8 cellular contexts compared by ENCODE assay signal in genomic region chr9:129036923-129037766, GRCh38. TPM values are rescaled to one million over a fixed set of nuclear protein-coding genes. Genes with fewer than 3 reads are reported as not detected.
DNase-seq lines count a peak whose midpoint lies in the region; ATAC-seq and TF ChIP-seq lines count a peak whose summit lies in the region.

No MANE protein-coding gene starts in this region.

- peaks cover 22% of the 10 kb centered on the region for H3K4me1 Mint-ChIP-seq in activated T-helper 2 cell treated with anti-CD3 and anti-CD28 coated beads, Interferon-gamma antibody, Interleukin-2, Interleukin-4, amounts not matched to agents 10 μg/mL and 5 μg/mL and 100 μg/mL, durations not matched to agents 14 hours and 24 hours and 36 hours (ENCODE audit: low read depth)

- H3K9me3 ChIP-seq in smooth muscle cell (replicated peaks; ENCODE audit: low read depth), result no peaks in the 10 kb centered on the region

- peaks cover 27% of the 10 kb centered on the region for H3K79me2 ChIP-seq in smooth muscle cell (ENCODE audit: low read depth)

- peak overlapping the region; percentile 54 for H3K27ac Mint-ChIP-seq in activated T-helper 2 cell treated with anti-CD3 and anti-CD28 coated beads, Interferon-gamma antibody, Interleukin-2, Interleukin-4, amounts not matched to agents 10 μg/mL and 5 μg/mL and 100 μg/mL, durations not matched to agents 14 hours and 24 hours and 36 hours

- H3K4me1 ChIP-seq in smooth muscle cell (ENCODE audit: low read depth), result peaks cover 8% of the 10 kb centered on the region

- ATAC-seq in HG02852 (IDR thresholded peaks at IDR 0.05; ENCODE audit: unreplicated experiment), result peak; percentile 1

- peak overlapping the region; percentile 95 for H3K4me2 ChIP-seq in smooth muscle cell

- H3K27me3 ChIP-seq in smooth muscle cell (ENCODE audit: low read depth), result no peaks in the 10 kb centered on the region

- no peaks in the 10 kb centered on the region for H3K9me3 Mint-ChIP-seq in activated T-helper 2 cell treated with anti-CD3 and anti-CD28 coated beads, Interferon-gamma antibody, Interleukin-2, Interleukin-4, amounts not matched to agents 10 μg/mL and 5 μg/mL and 100 μg/mL, durations not matched to agents 14 hours and 24 hours and 36 hours

- peak overlapping the region; percentile 68 for H2AFZ ChIP-seq in smooth muscle cell (ENCODE audit: low read depth)

- H3F3A ChIP-seq in smooth muscle cell (ENCODE audit: low read depth), result no peaks in the 10 kb centered on the region

- intact Hi-C loops in activated T-helper 2 cell treated with anti-CD3 and anti-CD28 coated beads, Interferon-gamma antibody, Interleukin-2, Interleukin-4, amounts not matched to agents 10 μg/mL and 5 μg/mL and 100 μg/mL, durations not matched to agents 14 hours and 24 hours and 36 hours (cut with micrococcal nuclease), result loop anchor here (1.0 to 2.0 kb wide), 4 partner anchors 9 to 156 kb away; partner anchors contain the start of genes DOLK, DOLPP1, KYAT1 and NUP188

- H4K20me1 ChIP-seq in smooth muscle cell (ENCODE audit: low read depth), result no peaks in the 10 kb centered on the region

- no peaks in the 10 kb centered on the region for H3K27me3 Mint-ChIP-seq in activated T-helper 2 cell treated with anti-CD3 and anti-CD28 coated beads, Interferon-gamma antibody, Interleukin-2, Interleukin-4, amounts not matched to agents 10 μg/mL and 5 μg/mL and 100 μg/mL, durations not matched to agents 14 hours and 24 hours and 36 hours (ENCODE audit: low read depth)

- peak overlapping the region; percentile 94 for H3K4me3 Mint-ChIP-seq in activated T-helper 2 cell treated with anti-CD3 and anti-CD28 coated beads, Interferon-gamma antibody, Interleukin-2, Interleukin-4, amounts not matched to agents 10 μg/mL and 5 μg/mL and 100 μg/mL, durations not matched to agents 14 hours and 24 hours and 36 hours (ENCODE audit: low read depth)

- H3K36me3 ChIP-seq in smooth muscle cell (ENCODE audit: low read depth), result no peaks in the 10 kb centered on the region

- H3K9ac ChIP-seq in smooth muscle cell (ENCODE audit: low read depth), result peak overlapping the region; percentile 72

- DNase-seq in activated T-helper 2 cell treated with anti-CD3 and anti-CD28 coated beads, Interferon-gamma antibody, Interleukin-2, Interleukin-4, amounts not matched to agents 10 μg/mL and 5 μg/mL and 100 μg/mL, durations not matched to agents 14 hours and 24 hours and 36 hours (ENCODE audit: low spot score), result no peak
- DNase-seq in smooth muscle cell (lab: John Stamatoyannopoulos, UW; ENCODE audit: unreplicated experiment), result no peak
- DNase-seq in NCI-H2081 treated with DMSO at 0.1 percent for 48 hours (lab: John Stamatoyannopoulos, UW), result no peak
- DNase-seq in SIG-M5 (lab: John Stamatoyannopoulos, UW), result no peak
- DNase-seq in NCI-H2196 (lab: John Stamatoyannopoulos, UW; ENCODE audit: unreplicated experiment), result no peak
- no peak for DNase-seq in NCI-H1092 treated with DMSO at 0.1 percent for 48 hours (lab: John Stamatoyannopoulos, UW)

- peaks cover 14% of the 10 kb centered on the region for H3K36me3 Mint-ChIP-seq in activated T-helper 2 cell treated with anti-CD3 and anti-CD28 coated beads, Interferon-gamma antibody, Interleukin-2, Interleukin-4, amounts not matched to agents 10 μg/mL and 5 μg/mL and 100 μg/mL, durations not matched to agents 14 hours and 24 hours and 36 hours (ENCODE audit: low read depth)

- 20% methylated on average over 30 of the region's 32 CpGs for WGBS in smooth muscle cell (ENCODE audit: low lambda C conversion rate)

- TF ChIP-seq CTCF in smooth muscle cell (IDR thresholded peaks at IDR 0.05; ENCODE audit: borderline replicate concordance, insufficient read depth, poor library complexity, severe bottlenecking), result no peak

- no peak overlapping the region for H3K27ac ChIP-seq in smooth muscle cell (ENCODE audit: low read depth)

- H3K4me3 ChIP-seq in iPS-11a (ENCODE audit: low read depth, low read length) (peak overlapping the region; percentile 68), smooth muscle cell (peak overlapping the region; percentile 95)

RNA-seq across cellular contexts. Expression of gene MIGA2, which starts 0.7 kb away (rescaled TPM):
- 41.5 and 41.7 TPM in 2 replicates for total RNA-seq in activated T-helper 2 cell treated with anti-CD3 and anti-CD28 coated beads, Interferon-gamma antibody, Interleukin-2, Interleukin-4, amounts not matched to agents 10 μg/mL and 5 μg/mL and 100 μg/mL, durations not matched to agents 14 hours and 24 hours and 36 hours
- 17.8 and 21.6 TPM in 2 replicates for total RNA-seq in smooth muscle cell
- polyA plus RNA-seq in smooth muscle cell, result 18.1 and 21.5 TPM in 2 replicates

RNA-seq across cellular contexts. Expression of gene SH3GLB2, which starts 9.0 kb away (rescaled TPM):
- 71.5 and 73.4 TPM in 2 replicates for total RNA-seq in activated T-helper 2 cell treated with anti-CD3 and anti-CD28 coated beads, Interferon-gamma antibody, Interleukin-2, Interleukin-4, amounts not matched to agents 10 μg/mL and 5 μg/mL and 100 μg/mL, durations not matched to agents 14 hours and 24 hours and 36 hours
- 25.9 and 44.8 TPM in 2 replicates for total RNA-seq in smooth muscle cell
- polyA plus RNA-seq in smooth muscle cell, result 31.9 and 94.9 TPM in 2 replicates

RNA-seq across cellular contexts. Expression of gene DOLPP1, which starts 43.8 kb away (rescaled TPM):
- 20.2 and 22.9 TPM in 2 replicates for total RNA-seq in activated T-helper 2 cell treated with anti-CD3 and anti-CD28 coated beads, Interferon-gamma antibody, Interleukin-2, Interleukin-4, amounts not matched to agents 10 μg/mL and 5 μg/mL and 100 μg/mL, durations not matched to agents 14 hours and 24 hours and 36 hours
- 14.4 and 18.1 TPM in 2 replicates for total RNA-seq in smooth muscle cell
- 17.8 and 21.5 TPM in 2 replicates for polyA plus RNA-seq in smooth muscle cell
